In the genomic region with DNA sequence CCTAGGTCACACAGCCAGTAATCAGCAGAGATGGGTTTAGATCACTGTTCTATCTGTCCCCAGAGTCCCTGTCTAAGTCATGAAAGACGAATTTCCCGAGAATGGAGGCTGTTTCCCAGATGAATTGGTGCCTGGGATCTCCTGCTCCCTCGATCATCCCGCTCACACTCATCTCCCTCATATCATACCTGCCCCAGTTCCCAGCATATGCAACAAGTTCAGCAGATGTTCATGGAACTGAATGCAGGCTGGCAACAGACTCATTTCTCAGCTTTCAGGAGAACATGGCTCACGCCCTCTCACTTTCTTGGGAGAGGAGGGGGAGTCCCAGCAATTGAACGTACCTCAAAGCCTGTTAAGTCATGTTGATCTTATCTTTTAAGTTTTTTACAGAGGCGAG, we compare ENCODE assay signal across 16 cellular contexts. TPM values are rescaled to one million over a fixed set of nuclear protein-coding genes. Genes with fewer than 3 reads are reported as not detected.
DNase-seq lines count a peak whose midpoint lies in the region; ATAC-seq and TF ChIP-seq lines count a peak whose summit lies in the region.
"Had no signal": no experiment of that assay in that cellular context is flagged by ENCODE, and none has a peak within 500 bp of the region (broad histone marks: within the 10 kb centered on the region; RNA-seq: fewer than 3 reads in every experiment).

No MANE protein-coding gene starts in this region.

- intact Hi-C loops in upper lobe of right lung (cut with DNase I) = no loop called here

- TF ChIP-seq CTCF in chondrocyte (IDR thresholded peaks at IDR 0.05) (no peak), upper lobe of right lung (IDR thresholded peaks at IDR 0.05) (no peak)

- no peaks in the 10 kb centered on the region for H3K36me3 ChIP-seq in upper lobe of right lung
- H3K36me3 ChIP-seq: ascending aorta had no signal

- no peak overlapping the region for H3K27ac Mint-ChIP-seq in chondrocyte (ENCODE audit: unreplicated experiment)
- H3K27ac Mint-ChIP-seq in stimulated activated naive CD8-positive, alpha-beta T cell treated with anti-CD3 and anti-CD28 coated beads, Interleukin-15, Interleukin-2, amounts not matched to agents 100 ng/mL and 50 ng/mL, for 24 hours = peak overlapping the region; percentile 93
- H3K27ac Mint-ChIP-seq in stimulated activated naive B cell treated with anti-CD40 and anti-IgM and Interleukin-4, amounts not matched to agents 10 μg/mL and 1 μg/mL and 100 μg/mL, for 72 hours = no peak overlapping the region

- H3K4me3 Mint-ChIP-seq in chondrocyte (ENCODE audit: unreplicated experiment) = no peak overlapping the region
- H3K4me3 Mint-ChIP-seq in stimulated activated naive CD8-positive, alpha-beta T cell treated with anti-CD3 and anti-CD28 coated beads, Interleukin-15, Interleukin-2, amounts not matched to agents 100 ng/mL and 50 ng/mL, for 24 hours = peak overlapping the region; percentile 78
- H3K4me3 Mint-ChIP-seq in stimulated activated naive B cell treated with anti-CD40 and anti-IgM and Interleukin-4, amounts not matched to agents 10 μg/mL and 1 μg/mL and 100 μg/mL, for 72 hours = no peak overlapping the region
- H3K4me3 Mint-ChIP-seq: neural crest cell had no signal

- no peak overlapping the region for H3K4me3 ChIP-seq in upper lobe of right lung
- H3K4me3 ChIP-seq: ascending aorta, GM12878, testis had no signal

- no peaks in the 10 kb centered on the region for H3K4me1 Mint-ChIP-seq in chondrocyte (ENCODE audit: low read depth)
- H3K4me1 Mint-ChIP-seq in stimulated activated naive CD8-positive, alpha-beta T cell treated with anti-CD3 and anti-CD28 coated beads, Interleukin-15, Interleukin-2, amounts not matched to agents 100 ng/mL and 50 ng/mL, for 24 hours (ENCODE audit: low read depth) = peaks cover 86% of the 10 kb centered on the region
- peaks cover 17% of the 10 kb centered on the region in 2 donors for H3K4me1 Mint-ChIP-seq in stimulated activated naive B cell treated with anti-CD40 and anti-IgM and Interleukin-4, amounts not matched to agents 10 μg/mL and 1 μg/mL and 100 μg/mL, for 72 hours

- peaks cover 16% of the 10 kb centered on the region for H3K4me1 ChIP-seq in upper lobe of right lung
- H3K4me1 ChIP-seq: ascending aorta had no signal

- peaks cover 35% of the 10 kb centered on the region for H3K27me3 Mint-ChIP-seq in chondrocyte (ENCODE audit: low read depth)
- H3K27me3 Mint-ChIP-seq in stimulated activated naive CD8-positive, alpha-beta T cell treated with anti-CD3 and anti-CD28 coated beads, Interleukin-15, Interleukin-2, amounts not matched to agents 100 ng/mL and 50 ng/mL, for 24 hours = no peaks in the 10 kb centered on the region
- no peaks in the 10 kb centered on the region for H3K27me3 Mint-ChIP-seq in stimulated activated naive B cell treated with anti-CD40 and anti-IgM and Interleukin-4, amounts not matched to agents 10 μg/mL and 1 μg/mL and 100 μg/mL, for 72 hours

- H3K27ac ChIP-seq in upper lobe of right lung = no peak overlapping the region
- H3K27ac ChIP-seq: ascending aorta, testis had no signal

- peak; percentile 40 for DNase-seq in stimulated activated CD4-positive, alpha-beta T cell treated with anti-CD3 and anti-CD28 coated beads, Interleukin-4, amount 100 ng/mL, for 1 hour
- no peak for DNase-seq in stimulated activated CD4-positive, alpha-beta T cell treated with anti-CD3 and anti-CD28 coated beads, Interleukin-2, amount 100 ng/mL, for 48 hours
- peak; percentile 21 for DNase-seq in activated T-cell treated with anti-CD3 and anti-CD28 coated beads, Interleukin-2, amount 50 U/mL, for 1 hour
- peak; percentile 4 for DNase-seq in chondrocyte (ENCODE audit: low spot score)
- DNase-seq in AG20443 (ENCODE audit: low spot score) = no peak
- DNase-seq in upper lobe of right lung = no peak
- no peak for DNase-seq in stimulated activated naive B cell treated with anti-CD40 and anti-IgM and Interleukin-4, amounts not matched to agents 10 μg/mL and 1 μg/mL and 100 μg/mL, for 72 hours
- DNase-seq: mesenchymal stem cell had no signal

- no peaks in the 10 kb centered on the region for H3K27me3 ChIP-seq in upper lobe of right lung
- H3K27me3 ChIP-seq: ascending aorta, testis had no signal

- no peaks in the 10 kb centered on the region for H3K36me3 Mint-ChIP-seq in chondrocyte (ENCODE audit: low read depth)
- peaks cover 79% of the 10 kb centered on the region for H3K36me3 Mint-ChIP-seq in stimulated activated naive CD8-positive, alpha-beta T cell treated with anti-CD3 and anti-CD28 coated beads, Interleukin-15, Interleukin-2, amounts not matched to agents 100 ng/mL and 50 ng/mL, for 24 hours (ENCODE audit: low read depth)
- peaks cover 12 to 31% of the 10 kb centered on the region in 2 donors for H3K36me3 Mint-ChIP-seq in stimulated activated naive B cell treated with anti-CD40 and anti-IgM and Interleukin-4, amounts not matched to agents 10 μg/mL and 1 μg/mL and 100 μg/mL, for 72 hours

- ATAC-seq in upper lobe of right lung = no peak
- no peak for ATAC-seq in stimulated activated naive B cell treated with anti-CD40 and anti-IgM and Interleukin-4, amounts not matched to agents 10 μg/mL and 1 μg/mL and 100 μg/mL, for 72 hours (replicated peaks)
- ATAC-seq: GM12878, HepG2 had no signal

- H3K9me3 ChIP-seq in upper lobe of right lung = no peaks in the 10 kb centered on the region
- H3K9me3 ChIP-seq: ascending aorta, testis had no signal

- no peaks in the 10 kb centered on the region for H3K9me3 Mint-ChIP-seq in chondrocyte (ENCODE audit: low read depth)
- H3K9me3 Mint-ChIP-seq in stimulated activated naive CD8-positive, alpha-beta T cell treated with anti-CD3 and anti-CD28 coated beads, Interleukin-15, Interleukin-2, amounts not matched to agents 100 ng/mL and 50 ng/mL, for 24 hours = no peaks in the 10 kb centered on the region
- no peaks in the 10 kb centered on the region for H3K9me3 Mint-ChIP-seq in stimulated activated naive B cell treated with anti-CD40 and anti-IgM and Interleukin-4, amounts not matched to agents 10 μg/mL and 1 μg/mL and 100 μg/mL, for 72 hours
- H3K9me3 Mint-ChIP-seq: neural crest cell had no signal

RNA-seq across cellular contexts. Expression of gene CD6, which starts 22.1 kb away (rescaled TPM):
- total RNA-seq in chondrocyte (0.33 TPM in 1 of 3 replicates, not detected in the others), upper lobe of right lung (3.9 TPM)
- total RNA-seq: ascending aorta, HepG2, MCF 10A, renal cortical epithelial cell had no signal

RNA-seq across cellular contexts. Expression of gene SLC15A3, which starts 41.6 kb away (rescaled TPM):
- total RNA-seq in chondrocyte = 0.54 to 1.6 TPM (median 0.62 TPM) in 3 replicates
- 139 TPM for total RNA-seq in upper lobe of right lung
- total RNA-seq: MCF 10A had no signal

Comparison
In these comparisons a context has a peak if more than half of its experiments do, and no peak if none do; other contexts are left out.
1. DNase-seq: peak in stimulated activated CD4-positive, alpha-beta T cell treated with anti-CD3 and anti-CD28 coated beads, Interleukin-4, amount 100 ng/mL, for 1 hour (single experiment), activated T-cell treated with anti-CD3 and anti-CD28 coated beads, Interleukin-2, amount 50 U/mL, for 1 hour (single experiment) and chondrocyte (single experiment); none in stimulated activated CD4-positive, alpha-beta T cell treated with anti-CD3 and anti-CD28 coated beads, Interleukin-2, amount 100 ng/mL, for 48 hours (0 of 2), AG20443 (single experiment), upper lobe of right lung (single experiment) and stimulated activated naive B cell treated with anti-CD40 and anti-IgM and Interleukin-4, amounts not matched to agents 10 μg/mL and 1 μg/mL and 100 μg/mL, for 72 hours (single experiment).
2. RNA of gene SLC15A3, which starts 41.6 kb away (total RNA-seq): 139 TPM in upper lobe of right lung (single experiment); 0.54 to 1.6 TPM in chondrocyte; every median in the first group is over 10 times any median in the second.